1 cellular context compared by ENCODE assay signal in genomic region chr2:97662895-97663625, GRCh38.
TF ChIP-seq lines count a peak whose summit lies in the region.

No MANE protein-coding gene starts in this region.

TF ChIP-seq in IMR-90, 13 proteins besides CTCF, POLR2A, EP300 and RAD21 (continued from another document):
- TF ChIP-seq USF2 (IDR thresholded peaks at IDR 0.05; ENCODE audit: low read depth, low read length) (peak; percentile 80), MXI1 (IDR thresholded peaks at IDR 0.05; ENCODE audit: borderline replicate concordance, low read depth, low read length) (peak; percentile 82), NFE2L2 (IDR thresholded peaks at IDR 0.05; ENCODE audit: low read depth, low read length) (peak; percentile 5; the same call in 1 of the 2 replicates), FOS (IDR thresholded peaks at IDR 0.05; ENCODE audit: low read depth, low read length) (peak; percentile 65), SMC3 (IDR thresholded peaks at IDR 0.05; ENCODE audit: low read depth, low read length) (no peak), MAZ (IDR thresholded peaks at IDR 0.05; ENCODE audit: borderline replicate concordance, low read depth, low read length) (peak; percentile 60; the same call in 1 of the 2 replicates), CEBPB (IDR thresholded peaks at IDR 0.05; ENCODE audit: low read depth, low read length) (no peak), RFX5 (IDR thresholded peaks at IDR 0.05; ENCODE audit: low read depth, low read length) (no peak)
TF ChIP-seq in IMR-90: peak in this region for 7.
